Comparison of ENCODE assay signal across 1 cellular context in the genomic region with DNA sequence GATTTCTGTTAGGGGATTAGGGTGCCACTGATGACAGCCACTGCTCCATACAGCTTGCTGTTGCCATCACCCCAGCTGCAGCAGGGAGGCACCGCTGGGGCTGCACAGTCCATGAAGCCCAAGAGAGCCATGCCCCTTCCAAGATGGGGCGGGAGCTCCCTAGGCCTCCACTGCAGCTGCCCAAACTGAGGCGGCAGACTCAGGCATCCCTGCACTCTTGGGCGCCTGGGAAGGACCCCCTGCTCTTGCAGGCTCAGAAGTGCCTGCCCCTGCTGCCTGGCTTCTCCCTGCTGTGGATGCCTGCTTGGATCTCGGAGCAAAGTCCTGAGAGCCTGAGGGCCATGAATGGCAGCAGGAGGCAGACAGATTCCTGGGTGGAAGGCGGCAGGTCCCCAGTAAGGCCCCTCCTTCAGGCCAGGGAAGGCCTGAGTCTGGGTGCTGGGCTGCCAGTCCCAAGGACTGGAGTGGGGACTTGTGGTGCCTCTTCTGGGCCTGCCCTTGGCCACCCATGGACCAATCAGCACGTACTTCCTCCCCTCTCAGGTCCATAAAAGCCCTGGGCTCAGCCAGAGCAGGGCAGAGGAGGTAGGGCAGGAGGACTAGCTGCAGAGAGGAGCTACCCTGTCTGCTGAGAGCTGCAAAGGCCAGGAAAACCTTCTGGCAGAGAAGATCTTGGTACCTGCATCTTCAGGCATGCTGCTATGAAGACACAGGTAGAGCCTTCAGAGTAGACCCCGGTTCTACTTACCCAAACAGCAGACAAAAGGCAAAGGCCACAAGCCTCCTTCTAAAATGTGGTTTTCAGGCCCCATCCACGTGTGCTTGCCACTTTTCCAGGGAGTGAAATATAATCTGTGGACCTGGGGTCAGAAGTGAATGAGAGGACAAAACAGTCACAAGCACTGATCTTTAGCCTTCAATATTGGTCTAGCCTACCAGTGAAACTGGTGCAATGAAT.
A peak's percentile ranks its signal among the peaks of the same experiment; 100 is the strongest.
TF ChIP-seq lines count a peak whose summit lies in the region.

No MANE protein-coding gene starts in this region.

TF ChIP-seq in HepG2, 621 proteins besides CTCF, POLR2A, EP300 and RAD21 (continued from another document and continues in another):
- TF ChIP-seq, protein P1, sequence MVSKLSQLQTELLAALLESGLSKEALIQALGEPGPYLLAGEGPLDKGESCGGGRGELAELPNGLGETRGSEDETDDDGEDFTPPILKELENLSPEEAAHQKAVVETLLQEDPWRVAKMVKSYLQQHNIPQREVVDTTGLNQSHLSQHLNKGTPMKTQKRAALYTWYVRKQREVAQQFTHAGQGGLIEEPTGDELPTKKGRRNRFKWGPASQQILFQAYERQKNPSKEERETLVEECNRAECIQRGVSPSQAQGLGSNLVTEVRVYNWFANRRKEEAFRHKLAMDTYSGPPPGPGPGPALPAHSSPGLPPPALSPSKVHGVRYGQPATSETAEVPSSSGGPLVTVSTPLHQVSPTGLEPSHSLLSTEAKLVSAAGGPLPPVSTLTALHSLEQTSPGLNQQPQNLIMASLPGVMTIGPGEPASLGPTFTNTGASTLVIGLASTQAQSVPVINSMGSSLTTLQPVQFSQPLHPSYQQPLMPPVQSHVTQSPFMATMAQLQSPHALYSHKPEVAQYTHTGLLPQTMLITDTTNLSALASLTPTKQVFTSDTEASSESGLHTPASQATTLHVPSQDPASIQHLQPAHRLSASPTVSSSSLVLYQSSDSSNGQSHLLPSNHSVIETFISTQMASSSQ (IDR thresholded peaks at IDR 0.05; ENCODE audit: low read depth) = no peak
- TF ChIP-seq, protein P1 (CRISPR knock-in tag; IDR thresholded peaks at IDR 0.05; ENCODE audit: borderline replicate concordance) = peak; percentile 69; the same call in 1 of the 2 replicates
- TF ChIP-seq ZNF879 (CRISPR knock-in tag; IDR thresholded peaks at IDR 0.05) (no peak), ZFP1 (CRISPR knock-in tag; IDR thresholded peaks at IDR 0.05) (0 out of 2 replicates have a peak, but pooled peaks have one; percentile 6), ZSCAN12 (CRISPR knock-in tag; IDR thresholded peaks at IDR 0.05) (no peak), LCORL (IDR thresholded peaks at IDR 0.05) (no peak), LCORL (CRISPR knock-in tag; IDR thresholded peaks at IDR 0.05) (no peak), SATB2 (CRISPR knock-in tag; IDR thresholded peaks at IDR 0.05) (no peak), ZNF878 (CRISPR knock-in tag; IDR thresholded peaks at IDR 0.05) (0 out of 2 replicates have a peak, but pooled peaks have one; percentile 33), TAF15 (IDR thresholded peaks at IDR 0.05; ENCODE audit: low read depth, low read length, poor library complexity, severe bottlenecking) (no peak), ZSCAN21 (CRISPR knock-in tag; IDR thresholded peaks at IDR 0.05; ENCODE audit: borderline replicate concordance) (no peak), RERE (CRISPR knock-in tag; IDR thresholded peaks at IDR 0.05; ENCODE audit: low read depth) (no peak), ZNF274 (CRISPR knock-in tag; IDR thresholded peaks at IDR 0.05) (peak; percentile 91), BATF2 (CRISPR knock-in tag; IDR thresholded peaks at IDR 0.05) (no peak), ZHX2 (IDR thresholded peaks at IDR 0.05; ENCODE audit: low read depth) (peak; percentile 12; the same call in 1 of the 2 replicates), ZHX2 (CRISPR knock-in tag; IDR thresholded peaks at IDR 0.05; ENCODE audit: borderline replicate concordance) (no peak), ZBTB3 (CRISPR knock-in tag; IDR thresholded peaks at IDR 0.05; ENCODE audit: borderline replicate concordance, low read depth) (no peak), ZNF383 (CRISPR knock-in tag; IDR thresholded peaks at IDR 0.05; ENCODE audit: borderline replicate concordance) (0 out of 2 replicates have a peak, but pooled peaks have one; percentile 56), RFX1 (IDR thresholded peaks at IDR 0.05) (no peak), DPF2 (CRISPR knock-in tag; IDR thresholded peaks at IDR 0.05; ENCODE audit: borderline replicate concordance, low read depth) (peak; percentile 50; the same call in 1 of the 2 replicates), GZF1 (CRISPR knock-in tag; IDR thresholded peaks at IDR 0.05) (no peak), ETV5 (CRISPR knock-in tag; IDR thresholded peaks at IDR 0.05; ENCODE audit: borderline replicate concordance) (no peak), MXD4 (CRISPR knock-in tag; IDR thresholded peaks at IDR 0.05) (peak; percentile 59), POLR2AphosphoS2 (IDR thresholded peaks at IDR 0.05; ENCODE audit: low read depth, low read length) (0 out of 2 replicates have a peak, but pooled peaks have one; percentile 33), ATF3 (CRISPR knock-in tag; IDR thresholded peaks at IDR 0.05) (no peak), JARID2 (CRISPR knock-in tag; IDR thresholded peaks at IDR 0.05; ENCODE audit: insufficient replicate concordance) (no peak), NR2F2 (IDR thresholded peaks at IDR 0.05; ENCODE audit: borderline replicate concordance, low read depth) (peak; percentile 45; the same call in 1 of the 2 replicates)
- TF ChIP-seq, protein P2, sequence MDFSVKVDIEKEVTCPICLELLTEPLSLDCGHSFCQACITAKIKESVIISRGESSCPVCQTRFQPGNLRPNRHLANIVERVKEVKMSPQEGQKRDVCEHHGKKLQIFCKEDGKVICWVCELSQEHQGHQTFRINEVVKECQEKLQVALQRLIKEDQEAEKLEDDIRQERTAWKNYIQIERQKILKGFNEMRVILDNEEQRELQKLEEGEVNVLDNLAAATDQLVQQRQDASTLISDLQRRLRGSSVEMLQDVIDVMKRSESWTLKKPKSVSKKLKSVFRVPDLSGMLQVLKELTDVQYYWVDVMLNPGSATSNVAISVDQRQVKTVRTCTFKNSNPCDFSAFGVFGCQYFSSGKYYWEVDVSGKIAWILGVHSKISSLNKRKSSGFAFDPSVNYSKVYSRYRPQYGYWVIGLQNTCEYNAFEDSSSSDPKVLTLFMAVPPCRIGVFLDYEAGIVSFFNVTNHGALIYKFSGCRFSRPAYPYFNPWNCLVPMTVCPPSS (IDR thresholded peaks at IDR 0.05) = no peak
- TF ChIP-seq, protein P3, sequence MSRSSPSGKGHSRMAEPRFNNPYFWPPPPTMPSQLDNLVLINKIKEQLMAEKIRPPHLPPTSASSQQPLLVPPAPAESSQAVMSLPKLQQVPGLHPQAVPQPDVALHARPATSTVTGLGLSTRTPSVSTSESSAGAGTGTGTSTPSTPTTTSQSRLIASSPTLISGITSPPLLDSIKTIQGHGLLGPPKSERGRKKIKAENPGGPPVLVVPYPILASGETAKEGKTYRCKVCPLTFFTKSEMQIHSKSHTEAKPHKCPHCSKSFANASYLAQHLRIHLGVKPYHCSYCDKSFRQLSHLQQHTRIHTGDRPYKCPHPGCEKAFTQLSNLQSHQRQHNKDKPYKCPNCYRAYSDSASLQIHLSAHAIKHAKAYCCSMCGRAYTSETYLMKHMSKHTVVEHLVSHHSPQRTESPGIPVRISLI (CRISPR knock-in tag; IDR thresholded peaks at IDR 0.05; ENCODE audit: borderline replicate concordance) = 0 out of 2 replicates have a peak, but pooled peaks have one; percentile 49
- TF ChIP-seq, protein P4, sequence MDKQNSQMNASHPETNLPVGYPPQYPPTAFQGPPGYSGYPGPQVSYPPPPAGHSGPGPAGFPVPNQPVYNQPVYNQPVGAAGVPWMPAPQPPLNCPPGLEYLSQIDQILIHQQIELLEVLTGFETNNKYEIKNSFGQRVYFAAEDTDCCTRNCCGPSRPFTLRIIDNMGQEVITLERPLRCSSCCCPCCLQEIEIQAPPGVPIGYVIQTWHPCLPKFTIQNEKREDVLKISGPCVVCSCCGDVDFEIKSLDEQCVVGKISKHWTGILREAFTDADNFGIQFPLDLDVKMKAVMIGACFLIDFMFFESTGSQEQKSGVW (CRISPR knock-in tag; IDR thresholded peaks at IDR 0.05; ENCODE audit: borderline replicate concordance) = no peak
- TF ChIP-seq, protein P5, sequence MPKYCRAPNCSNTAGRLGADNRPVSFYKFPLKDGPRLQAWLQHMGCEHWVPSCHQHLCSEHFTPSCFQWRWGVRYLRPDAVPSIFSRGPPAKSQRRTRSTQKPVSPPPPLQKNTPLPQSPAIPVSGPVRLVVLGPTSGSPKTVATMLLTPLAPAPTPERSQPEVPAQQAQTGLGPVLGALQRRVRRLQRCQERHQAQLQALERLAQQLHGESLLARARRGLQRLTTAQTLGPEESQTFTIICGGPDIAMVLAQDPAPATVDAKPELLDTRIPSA (CRISPR knock-in tag; IDR thresholded peaks at IDR 0.05; ENCODE audit: borderline replicate concordance) = no peak; the same call in 1 of the 2 replicates
